In the genomic region with DNA sequence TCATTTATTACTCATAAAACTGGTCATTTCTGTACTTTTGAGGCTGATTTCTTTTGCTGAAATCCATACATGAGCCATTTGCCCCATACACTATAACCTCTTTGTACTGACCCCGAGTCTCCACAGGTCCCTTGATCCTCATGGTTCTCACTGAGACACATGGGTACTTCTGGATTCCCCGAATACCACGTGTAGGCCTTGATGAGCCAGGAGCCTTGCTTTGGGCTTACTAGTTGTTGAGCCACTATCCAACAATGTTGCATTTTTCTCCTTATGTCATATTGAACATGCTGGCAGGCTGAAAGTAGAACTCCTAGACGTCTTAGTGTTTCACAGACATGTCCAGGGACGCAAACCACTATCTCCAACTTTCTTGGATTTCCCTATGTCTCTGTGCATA, we compare ENCODE assay signal across 2 cellular contexts.
A peak's percentile ranks its signal among the peaks of the same experiment; 100 is the strongest.
TF ChIP-seq lines count a peak whose summit lies in the region.

No MANE protein-coding gene starts in this region.

TF ChIP-seq in HepG2, 621 proteins besides CTCF, POLR2A, EP300 and RAD21:
- TF ChIP-seq ZSCAN21 (CRISPR knock-in tag; IDR thresholded peaks at IDR 0.05; ENCODE audit: borderline replicate concordance) (no peak), ZNF614 (CRISPR knock-in tag; IDR thresholded peaks at IDR 0.05; ENCODE audit: borderline replicate concordance) (no peak)
- TF ChIP-seq, protein P1, sequence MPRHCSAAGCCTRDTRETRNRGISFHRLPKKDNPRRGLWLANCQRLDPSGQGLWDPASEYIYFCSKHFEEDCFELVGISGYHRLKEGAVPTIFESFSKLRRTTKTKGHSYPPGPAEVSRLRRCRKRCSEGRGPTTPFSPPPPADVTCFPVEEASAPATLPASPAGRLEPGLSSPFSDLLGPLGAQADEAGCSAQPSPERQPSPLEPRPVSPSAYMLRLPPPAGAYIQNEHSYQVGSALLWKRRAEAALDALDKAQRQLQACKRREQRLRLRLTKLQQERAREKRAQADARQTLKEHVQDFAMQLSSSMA (CRISPR knock-in tag; IDR thresholded peaks at IDR 0.05) = no peak
- TF ChIP-seq, protein P2, sequence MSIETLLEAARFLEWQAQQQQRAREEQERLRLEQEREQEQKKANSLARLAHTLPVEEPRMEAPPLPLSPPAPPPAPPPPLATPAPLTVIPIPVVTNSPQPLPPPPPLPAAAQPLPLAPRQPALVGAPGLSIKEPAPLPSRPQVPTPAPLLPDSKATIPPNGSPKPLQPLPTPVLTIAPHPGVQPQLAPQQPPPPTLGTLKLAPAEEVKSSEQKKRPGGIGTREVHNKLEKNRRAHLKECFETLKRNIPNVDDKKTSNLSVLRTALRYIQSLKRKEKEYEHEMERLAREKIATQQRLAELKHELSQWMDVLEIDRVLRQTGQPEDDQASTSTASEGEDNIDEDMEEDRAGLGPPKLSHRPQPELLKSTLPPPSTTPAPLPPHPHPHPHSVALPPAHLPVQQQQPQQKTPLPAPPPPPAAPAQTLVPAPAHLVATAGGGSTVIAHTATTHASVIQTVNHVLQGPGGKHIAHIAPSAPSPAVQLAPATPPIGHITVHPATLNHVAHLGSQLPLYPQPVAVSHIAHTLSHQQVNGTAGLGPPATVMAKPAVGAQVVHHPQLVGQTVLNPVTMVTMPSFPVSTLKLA (IDR thresholded peaks at IDR 0.05) = peak; percentile 75

TF ChIP-seq in GM12891, 5 proteins besides CTCF, POLR2A, EP300 and RAD21:
- TF ChIP-seq PAX5 (IDR thresholded peaks at IDR 0.05; ENCODE audit: insufficient read depth, low read length, severe bottlenecking) = no peak
- no peak for TF ChIP-seq SPI1 (IDR thresholded peaks at IDR 0.05; ENCODE audit: low read depth, low read length)
- TF ChIP-seq POLR2AphosphoS5 (IDR thresholded peaks at IDR 0.05; ENCODE audit: low read depth, low read length) = no peak
- TF ChIP-seq TAF1 (IDR thresholded peaks at IDR 0.05; ENCODE audit: low read depth, low read length) = no peak
- TF ChIP-seq POU2F2 (IDR thresholded peaks at IDR 0.05; ENCODE audit: low read depth, low read length) = no peak
